Comparison of ENCODE assay signal across 17 cellular contexts in the genomic region with DNA sequence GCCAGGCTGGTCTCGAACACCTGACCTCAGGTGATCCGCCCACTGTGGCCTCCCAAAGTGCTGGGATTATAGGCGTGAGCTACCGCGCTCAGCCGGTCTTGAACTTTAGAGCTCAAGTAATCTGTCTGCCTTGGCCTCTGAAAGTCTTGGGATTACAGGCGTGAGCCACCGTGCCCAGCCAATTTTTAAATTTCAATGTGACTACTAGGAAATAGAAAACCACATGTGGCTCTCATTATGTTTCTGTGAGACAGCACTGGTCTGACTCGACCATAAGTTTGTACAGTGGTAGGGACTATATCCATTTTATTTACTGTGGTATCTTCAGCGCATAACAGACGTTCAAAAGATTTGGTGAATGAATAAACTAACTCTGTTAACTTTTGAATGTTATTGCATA. TPM values are rescaled to one million over a fixed set of nuclear protein-coding genes. Genes with fewer than 3 reads are reported as not detected.
DNase-seq lines count a peak whose midpoint lies in the region; ATAC-seq, FAIRE-seq and TF ChIP-seq lines count a peak whose summit lies in the region.
"Had no signal": no experiment of that assay in that cellular context is flagged by ENCODE, and none has a peak within 500 bp of the region (broad histone marks: within the 10 kb centered on the region; RNA-seq: fewer than 3 reads in every experiment).

No MANE protein-coding gene starts in this region.

- H3K9me3 ChIP-seq in Karpas-422 (ENCODE audit: low read length): no peaks in the 10 kb centered on the region
- no peaks in the 10 kb centered on the region for H3K9me3 ChIP-seq in K562 (replicated peaks; ENCODE audit: control insufficient read depth, insufficient read depth, low read depth, low read length)
- H3K9me3 ChIP-seq: spleen had no signal

- 59% methylated on average over 11 of the region's 11 CpGs for WGBS in K562 (ENCODE audit: insufficient coverage, low coverage, missing lambda C conversion rate)

- H3K27me3 ChIP-seq in Karpas-422 (ENCODE audit: low read length): no peaks in the 10 kb centered on the region
- no peaks in the 10 kb centered on the region for H3K27me3 ChIP-seq in K562 (ENCODE audit: control insufficient read depth in 2 of 2, insufficient read depth in 2 of 2, low read length in 2 of 2)
- H3K27me3 ChIP-seq: spleen had no signal

- peak overlapping the region; percentile 20; the same call in 1 of the 2 replicates for H3K27ac ChIP-seq in Karpas-422 (ENCODE audit: low read length)
- peak overlapping the region; percentile 47; the same call in 1 of the 3 replicates for H3K27ac ChIP-seq in K562 (ENCODE audit: extremely low read depth, low read depth, low read length)
- H3K27ac ChIP-seq: spleen had no signal

- H3K79me2 ChIP-seq in Karpas-422 (ENCODE audit: low read length): peaks cover 99% of the 10 kb centered on the region
- H3K79me2 ChIP-seq in K562 (ENCODE audit: control insufficient read depth, insufficient read depth, low read length): peaks cover 99% of the 10 kb centered on the region

- H3K4me2 ChIP-seq in Karpas-422 (ENCODE audit: low read depth, low read length, poor library complexity, severe bottlenecking) (peak overlapping the region; percentile 14), K562 (ENCODE audit: insufficient read depth, low read length) (0 out of 2 replicates have a peak overlapping the region, but pooled peaks have one; percentile 11)

- CTCF ChIA-PET in activated CD8-positive, alpha-beta T cell treated with anti-CD3 and anti-CD28 coated beads for 36 hours (lab: Charles Lee): interaction anchor here (1.4 to 1.6 kb wide), 2 partner anchors 9 to 21 kb away, joined by 4 to 7 read pairs; partner anchors contain the start of gene ZFAND6
- CTCF ChIA-PET in activated CD8-positive, alpha-beta T cell treated with anti-CD3 and anti-CD28 coated beads, Interleukin-2, amount 10 ng/mL, durations not matched to agents 7 days and 5 days (lab: Charles Lee): interaction anchor here (1.3 kb wide), 1 partner anchor 104 kb away, joined by 3 read pairs; no protein-coding TSS in a partner anchor
- CTCF ChIA-PET in K562 (lab: Yijun Ruan, JAX; ENCODE audit: low intra/inter-chr PET ratio): no interaction called here

- H3K4me3 ChIP-seq in Karpas-422 (ENCODE audit: low read length): no peak overlapping the region
- no peak overlapping the region for H3K4me3 ChIP-seq in K562
- H3K4me3 ChIP-seq: spleen had no signal

- H2AFZ ChIP-seq in Karpas-422 (ENCODE audit: low read length): no peak overlapping the region
- H2AFZ ChIP-seq in K562 (ENCODE audit: low read depth, low read length): no peak overlapping the region

- intact Hi-C loops in activated CD8-positive, alpha-beta T cell treated with anti-CD3 and anti-CD28 coated beads for 36 hours (cut with micrococcal nuclease): no loop called here
- intact Hi-C loops in K562 (cut with micrococcal nuclease): no loop called here
- intact Hi-C loops in left cardiac atrium (cut with DNase I): no loop called here

- no peak overlapping the region for H3K9ac ChIP-seq in Karpas-422 (ENCODE audit: low read length)
- peak overlapping the region; percentile 10 to 14; a peak in 2 of 4 replicates for H3K9ac ChIP-seq in K562 (ENCODE audit: insufficient read depth in 1 of 2, low read depth in 2 of 2, low read length in 2 of 2)

- DNase-seq in activated CD8-positive, alpha-beta T cell treated with anti-CD3 and anti-CD28 coated beads for 36 hours: peak; percentile 21
- no peak for DNase-seq in activated CD8-positive, alpha-beta T cell treated with anti-CD3 and anti-CD28 coated beads, Interleukin-2, amount 10 ng/mL, durations not matched to agents 7 days and 5 days
- DNase-seq in Karpas-422 (no peak), K562 (ENCODE audit: extremely low read depth in 1 of 4, low spot score in 3 of 4) (no peak), left cardiac atrium (no peak), G401 (ENCODE audit: low spot score) (no peak), NCI-H2196 treated with DMSO at 0.1 percent for 48 hours (lab: John Stamatoyannopoulos, UW; ENCODE audit: unreplicated experiment) (no peak)
- DNase-seq in stimulated activated naive CD8-positive, alpha-beta T cell treated with anti-CD3 and anti-CD28 coated beads, Interleukin-15, amount 100 ng/mL, for 72 hours: peak in 1 of 2 donors; percentile 29
- DNase-seq: activated T-cell treated with anti-CD3 and anti-CD28 coated beads, Interleukin-2, amount 50 U/mL, for 1 hour; DMS53; effector memory CD4-positive, alpha-beta T cell; head of caudate nucleus; left ventricle myocardium superior; NCI-H1105; NCI-H510A treated with DMSO at 0.1 percent for 48 hours; spleen had no signal

- peaks cover 49% of the 10 kb centered on the region for H3K4me1 Mint-ChIP-seq in activated CD8-positive, alpha-beta T cell treated with anti-CD3 and anti-CD28 coated beads for 36 hours (ENCODE audit: low read depth)
- H3K4me1 Mint-ChIP-seq in activated CD8-positive, alpha-beta T cell treated with anti-CD3 and anti-CD28 coated beads, Interleukin-2, amount 10 ng/mL, durations not matched to agents 7 days and 5 days (ENCODE audit: low read depth): peaks cover 47% of the 10 kb centered on the region
- H3K4me1 Mint-ChIP-seq in stimulated activated naive CD8-positive, alpha-beta T cell treated with anti-CD3 and anti-CD28 coated beads, Interleukin-15, amount 100 ng/mL, for 72 hours: peaks cover 48% of the 10 kb centered on the region

- H3K9me3 Mint-ChIP-seq in activated CD8-positive, alpha-beta T cell treated with anti-CD3 and anti-CD28 coated beads for 36 hours: no peaks in the 10 kb centered on the region
- H3K9me3 Mint-ChIP-seq in activated CD8-positive, alpha-beta T cell treated with anti-CD3 and anti-CD28 coated beads, Interleukin-2, amount 10 ng/mL, durations not matched to agents 7 days and 5 days (ENCODE audit: insufficient read depth): no peaks in the 10 kb centered on the region
- H3K9me3 Mint-ChIP-seq in stimulated activated naive CD8-positive, alpha-beta T cell treated with anti-CD3 and anti-CD28 coated beads, Interleukin-15, amount 100 ng/mL, for 72 hours: no peaks in the 10 kb centered on the region

- H3K36me3 ChIP-seq in Karpas-422 (ENCODE audit: insufficient read depth, low read length): no peaks in the 10 kb centered on the region
- no peaks in the 10 kb centered on the region for H3K36me3 ChIP-seq in K562 (ENCODE audit: control insufficient read depth, insufficient read depth, low read length)
- H3K36me3 ChIP-seq: spleen had no signal

- H4K20me1 ChIP-seq in Karpas-422 (ENCODE audit: insufficient read depth, low read depth, low read length) (no peaks in the 10 kb centered on the region), K562 (replicated peaks; ENCODE audit: control insufficient read depth, insufficient read depth, low read length) (no peaks in the 10 kb centered on the region)

- no peak for TF ChIP-seq RAD21 in K562 (CRISPR knock-in tag; conservative IDR thresholded peaks at IDR 0.05 in 1 of 2, IDR thresholded peaks at IDR 0.05 in 1 of 2)

- no peak for TF ChIP-seq POLR2A in K562 (conservative IDR thresholded peaks at IDR 0.05)

- H3K36me3 Mint-ChIP-seq in activated CD8-positive, alpha-beta T cell treated with anti-CD3 and anti-CD28 coated beads for 36 hours (ENCODE audit: low read depth): no peaks in the 10 kb centered on the region
- no peaks in the 10 kb centered on the region for H3K36me3 Mint-ChIP-seq in activated CD8-positive, alpha-beta T cell treated with anti-CD3 and anti-CD28 coated beads, Interleukin-2, amount 10 ng/mL, durations not matched to agents 7 days and 5 days (ENCODE audit: low read depth)

- no peaks in the 10 kb centered on the region for H3K9me2 ChIP-seq in Karpas-422 (replicated peaks; ENCODE audit: insufficient read depth, low read length)

- POLR2A ChIA-PET in activated CD8-positive, alpha-beta T cell treated with anti-CD3 and anti-CD28 coated beads for 36 hours (lab: Charles Lee): interaction anchor here (0.9 kb wide), 1 partner anchor 34 kb away, joined by 3 read pairs; no protein-coding TSS in a partner anchor
- POLR2A ChIA-PET in activated CD8-positive, alpha-beta T cell treated with anti-CD3 and anti-CD28 coated beads, Interleukin-2, amount 10 ng/mL, durations not matched to agents 7 days and 5 days (lab: Charles Lee): no interaction called here
- POLR2A ChIA-PET in K562 (lab: Yijun Ruan, JAX): interaction anchor here (0.6 to 1.1 kb wide), 2 partner anchors 8 to 1153 kb away, joined by 3 read pairs; no protein-coding TSS in a partner anchor

- peaks cover 66% of the 10 kb centered on the region for H3K4me1 ChIP-seq in Karpas-422 (ENCODE audit: low read length)
- peaks cover 14 to 15% of the 10 kb centered on the region in 2 experiments; a peak in 4 of 5 replicates for H3K4me1 ChIP-seq in K562 (replicated peaks in 1 of 2; ENCODE audit: control insufficient read depth in 2 of 2, insufficient read depth in 2 of 2, low read length in 2 of 2)

- no TSS peak for BruUV-seq in K562 (replicated peaks; lab: Mats Ljungman, UMichigan)

- in situ Hi-C loops in K562 (cut with MboI) (loop anchor here (5.0 kb wide), 1 partner anchor 89 kb away; no protein-coding TSS in a partner anchor), G401 (cut with HindIII; ENCODE audit: low sequenced_read_pairs) (no loop called here)

- TF ChIP-seq EP300 in K562 (IDR thresholded peaks at IDR 0.05; ENCODE audit: low read length): no peak

- H3K4me3 Mint-ChIP-seq in activated CD8-positive, alpha-beta T cell treated with anti-CD3 and anti-CD28 coated beads for 36 hours: no peak overlapping the region
- no peak overlapping the region for H3K4me3 Mint-ChIP-seq in activated CD8-positive, alpha-beta T cell treated with anti-CD3 and anti-CD28 coated beads, Interleukin-2, amount 10 ng/mL, durations not matched to agents 7 days and 5 days
- H3K4me3 Mint-ChIP-seq in stimulated activated naive CD8-positive, alpha-beta T cell treated with anti-CD3 and anti-CD28 coated beads, Interleukin-15, amount 100 ng/mL, for 72 hours: no peak overlapping the region

- H3K27me3 Mint-ChIP-seq in activated CD8-positive, alpha-beta T cell treated with anti-CD3 and anti-CD28 coated beads for 36 hours: no peaks in the 10 kb centered on the region
- no peaks in the 10 kb centered on the region for H3K27me3 Mint-ChIP-seq in activated CD8-positive, alpha-beta T cell treated with anti-CD3 and anti-CD28 coated beads, Interleukin-2, amount 10 ng/mL, durations not matched to agents 7 days and 5 days (ENCODE audit: low read depth)
- H3K27me3 Mint-ChIP-seq in stimulated activated naive CD8-positive, alpha-beta T cell treated with anti-CD3 and anti-CD28 coated beads, Interleukin-15, amount 100 ng/mL, for 72 hours: no peaks in the 10 kb centered on the region

- H3K9me1 ChIP-seq in K562 (ENCODE audit: control insufficient read depth, insufficient read depth, low read length): no peaks in the 10 kb centered on the region

- no peak overlapping the region for H3K27ac Mint-ChIP-seq in activated CD8-positive, alpha-beta T cell treated with anti-CD3 and anti-CD28 coated beads for 36 hours
- no peak overlapping the region for H3K27ac Mint-ChIP-seq in activated CD8-positive, alpha-beta T cell treated with anti-CD3 and anti-CD28 coated beads, Interleukin-2, amount 10 ng/mL, durations not matched to agents 7 days and 5 days
- no peak overlapping the region for H3K27ac Mint-ChIP-seq in stimulated activated naive CD8-positive, alpha-beta T cell treated with anti-CD3 and anti-CD28 coated beads, Interleukin-15, amount 100 ng/mL, for 72 hours

- TF ChIP-seq CTCF in activated CD8-positive, alpha-beta T cell treated with anti-CD3 and anti-CD28 coated beads for 36 hours (IDR thresholded peaks at IDR 0.05): no peak
- TF ChIP-seq CTCF in K562 (IDR thresholded peaks at IDR 0.05 in 2 of 3, conservative IDR thresholded peaks at IDR 0.05 in 1 of 3; ENCODE audit: insufficient read depth in 2 of 3, low read depth in 1 of 3, low read length in 3 of 3): no peak

- no peak for ATAC-seq in activated CD8-positive, alpha-beta T cell treated with anti-CD3 and anti-CD28 coated beads for 36 hours
- ATAC-seq in activated CD8-positive, alpha-beta T cell treated with anti-CD3 and anti-CD28 coated beads, Interleukin-2, amount 10 ng/mL, durations not matched to agents 7 days and 5 days: no peak
- ATAC-seq in K562 (peak; percentile 1; the same call in 2 of the 3 replicates), left cardiac atrium (no peak)
- peak; percentile 82 for ATAC-seq in stimulated activated naive CD8-positive, alpha-beta T cell treated with anti-CD3 and anti-CD28 coated beads, Interleukin-15, amount 100 ng/mL, for 72 hours
- ATAC-seq: left ventricle myocardium superior had no signal

- FAIRE-seq in K562 (lab: Jason Lieb, UNC): no peak
- FAIRE-seq: TTC549 had no signal

RNA-seq across cellular contexts. Expression of gene ZFAND6, which starts 9.1 kb away (rescaled TPM):
- 10 to 100 TPM; 29.6 to 30.7 TPM for total RNA-seq in activated CD8-positive, alpha-beta T cell treated with anti-CD3 and anti-CD28 coated beads for 36 hours
- total RNA-seq in activated CD8-positive, alpha-beta T cell treated with anti-CD3 and anti-CD28 coated beads, Interleukin-2, amount 10 ng/mL, durations not matched to agents 7 days and 5 days: 10 to 100 TPM; 49.9 to 53.1 TPM
- 114 and 174 TPM in 2 replicates for total RNA-seq in Karpas-422 (2014; rRNA removed; shearing (Covaris generic); ENCODE audit: low replicate concordance)
- 51.9 and 140 TPM in 2 replicates for total RNA-seq in K562 (2011; cell fraction: chromatin; rRNA removed; ENCODE audit: low replicate concordance)
- total RNA-seq in K562 (2011; cell fraction: nucleolus; rRNA removed): 35.2 and 52.0 TPM in 2 replicates
- total RNA-seq in K562 (2011; cell fraction: nucleoplasm; rRNA removed): 123 and 192 TPM in 2 replicates
- total RNA-seq in K562 (2014; rRNA removed): 99.5 and 142 TPM in 2 replicates
- total RNA-seq in K562 (2014; rRNA removed; fragmentation: Illumina TruSeq; extraction: Trizol): 88.7 and 105 TPM in 2 replicates
- total RNA-seq in K562 (2015; rRNA removed; fragmentation: Illumina TruSeq; extraction: Trizol): 90.3 TPM in 2 replicates
- 53.9 and 58.7 TPM in 2 replicates for total RNA-seq in K562 (2021)
- polyA plus RNA-seq in K562 (2011; rRNA removed): 206 and 207 TPM in 2 replicates
- polyA plus RNA-seq in K562 (2011; cell fraction: cytosol; rRNA removed): 120 and 168 TPM in 2 replicates
- polyA plus RNA-seq in K562 (2011; cell fraction: nucleus; rRNA removed): 64.7 and 97.9 TPM in 2 replicates
- 64.3 and 76.6 TPM in 2 replicates for polyA plus RNA-seq in K562 (2012)
- 86.1 and 92.2 TPM in 2 replicates for polyA plus RNA-seq in K562 (2014; fragmentation: Illumina TruSeq; extraction: Trizol)
- polyA plus RNA-seq in K562 (2014; fragmentation: Nextera tagmentation; extraction: Ambion mirVana): 10 to 100 TPM; 82.1 to 93.8 TPM
- 88.9 and 113 TPM in 2 replicates for polyA plus RNA-seq in K562 (2014; rRNA removed)
- polyA minus RNA-seq in K562 (2011; rRNA and poly(A)+ RNA removed): 145 and 181 TPM in 2 replicates
- 69.8 and 79.2 TPM in 2 replicates for polyA minus RNA-seq in K562 (2011; cell fraction: cytosol; rRNA and poly(A)+ RNA removed)
- 39.3 and 63.2 TPM in 2 replicates for polyA minus RNA-seq in K562 (2011; cell fraction: nucleus; rRNA and poly(A)+ RNA removed)
- total RNA-seq in left cardiac atrium: 10 to 100 TPM; 64.2 to 64.3 TPM
- 143 and 196 TPM in 2 replicates for total RNA-seq in G401 (2014; rRNA removed; shearing (Covaris generic))

Comparison
In these comparisons a context has a peak if more than half of its experiments do, and no peak if none do; other contexts are left out.
1. ATAC-seq: peak in K562 (single experiment) and stimulated activated naive CD8-positive, alpha-beta T cell treated with anti-CD3 and anti-CD28 coated beads, Interleukin-15, amount 100 ng/mL, for 72 hours (single experiment); none in activated CD8-positive, alpha-beta T cell treated with anti-CD3 and anti-CD28 coated beads for 36 hours (single experiment), activated CD8-positive, alpha-beta T cell treated with anti-CD3 and anti-CD28 coated beads, Interleukin-2, amount 10 ng/mL, durations not matched to agents 7 days and 5 days (single experiment) and left cardiac atrium (0 of 2).